1 cellular context compared by ENCODE assay signal in the genomic region with DNA sequence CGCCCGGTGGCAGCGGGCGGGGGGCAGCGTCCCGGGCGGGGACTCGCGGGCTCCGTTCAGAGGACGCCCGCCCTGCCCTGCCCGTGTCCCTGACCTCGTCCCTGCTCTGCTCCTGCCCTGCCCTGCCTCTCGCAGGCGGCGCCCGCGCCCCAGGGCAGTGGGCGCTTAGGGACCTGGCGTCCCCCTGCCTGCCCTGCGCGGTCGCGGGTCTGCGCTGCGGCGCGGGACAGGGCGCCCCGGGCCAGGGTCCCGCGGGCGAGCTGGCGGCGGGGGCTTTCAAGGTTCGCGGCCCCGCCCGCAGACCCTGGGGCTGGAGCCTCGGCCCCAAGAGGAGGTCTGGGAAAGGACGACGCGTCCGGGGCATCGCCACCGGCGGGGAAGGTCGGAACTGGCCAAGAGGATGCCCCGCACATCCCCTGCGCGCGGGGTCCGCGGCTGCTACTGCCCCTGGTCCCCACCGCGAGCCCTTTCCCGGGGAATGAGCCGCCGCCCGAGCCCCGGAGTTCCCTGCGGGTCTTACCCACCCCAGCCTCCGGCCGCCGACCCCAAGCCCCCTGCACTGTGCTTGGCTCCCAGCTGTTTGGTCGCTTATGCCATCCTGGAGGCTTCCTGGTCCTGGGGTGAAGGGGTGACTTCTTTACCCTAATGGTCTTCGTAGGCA.
A peak's percentile ranks its signal among the peaks of the same experiment; 100 is the strongest.
TF ChIP-seq lines count a peak whose summit lies in the region.

No MANE protein-coding gene starts in this region.

TF ChIP-seq in HepG2, 621 proteins besides CTCF, POLR2A, EP300 and RAD21 (continues in another document):
- TF ChIP-seq, protein P1, sequence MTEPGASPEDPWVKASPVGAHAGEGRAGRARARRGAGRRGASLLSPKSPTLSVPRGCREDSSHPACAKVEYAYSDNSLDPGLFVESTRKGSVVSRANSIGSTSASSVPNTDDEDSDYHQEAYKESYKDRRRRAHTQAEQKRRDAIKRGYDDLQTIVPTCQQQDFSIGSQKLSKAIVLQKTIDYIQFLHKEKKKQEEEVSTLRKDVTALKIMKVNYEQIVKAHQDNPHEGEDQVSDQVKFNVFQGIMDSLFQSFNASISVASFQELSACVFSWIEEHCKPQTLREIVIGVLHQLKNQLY (CRISPR knock-in tag; IDR thresholded peaks at IDR 0.05), result no peak
- TF ChIP-seq, protein P2, sequence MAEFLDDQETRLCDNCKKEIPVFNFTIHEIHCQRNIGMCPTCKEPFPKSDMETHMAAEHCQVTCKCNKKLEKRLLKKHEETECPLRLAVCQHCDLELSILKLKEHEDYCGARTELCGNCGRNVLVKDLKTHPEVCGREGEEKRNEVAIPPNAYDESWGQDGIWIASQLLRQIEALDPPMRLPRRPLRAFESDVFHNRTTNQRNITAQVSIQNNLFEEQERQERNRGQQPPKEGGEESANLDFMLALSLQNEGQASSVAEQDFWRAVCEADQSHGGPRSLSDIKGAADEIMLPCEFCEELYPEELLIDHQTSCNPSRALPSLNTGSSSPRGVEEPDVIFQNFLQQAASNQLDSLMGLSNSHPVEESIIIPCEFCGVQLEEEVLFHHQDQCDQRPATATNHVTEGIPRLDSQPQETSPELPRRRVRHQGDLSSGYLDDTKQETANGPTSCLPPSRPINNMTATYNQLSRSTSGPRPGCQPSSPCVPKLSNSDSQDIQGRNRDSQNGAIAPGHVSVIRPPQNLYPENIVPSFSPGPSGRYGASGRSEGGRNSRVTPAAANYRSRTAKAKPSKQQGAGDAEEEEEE (CRISPR knock-in tag; IDR thresholded peaks at IDR 0.05; ENCODE audit: borderline replicate concordance), result no peak
- TF ChIP-seq RAD51 (IDR thresholded peaks at IDR 0.05; ENCODE audit: borderline replicate concordance) (no peak), SMAD9 (CRISPR knock-in tag; IDR thresholded peaks at IDR 0.05) (no peak), ATF7-NPFF (CRISPR knock-in tag; IDR thresholded peaks at IDR 0.05; ENCODE audit: low read depth) (peak; percentile 62; the same call in 1 of the 2 replicates), ZSCAN21 (CRISPR knock-in tag; IDR thresholded peaks at IDR 0.05; ENCODE audit: borderline replicate concordance) (0 out of 2 replicates have a peak, but pooled peaks have one; percentile 63), ZFYVE20 (CRISPR knock-in tag; IDR thresholded peaks at IDR 0.05; ENCODE audit: borderline replicate concordance, low read depth) (no peak; the same call in 1 of the 2 replicates), ZNF781 (CRISPR knock-in tag; IDR thresholded peaks at IDR 0.05; ENCODE audit: borderline replicate concordance, not compliant biosample characterization) (no peak), CCAR2 (optimal IDR thresholded peaks at IDR 0.05; ENCODE audit: low read depth, low read length) (no peak), CBFB (CRISPR knock-in tag; IDR thresholded peaks at IDR 0.05) (no peak), ZNF619 (CRISPR knock-in tag; IDR thresholded peaks at IDR 0.05) (no peak), ZMYM3 (CRISPR knock-in tag; IDR thresholded peaks at IDR 0.05) (no peak), JUN (CRISPR knock-in tag; IDR thresholded peaks at IDR 0.05) (no peak), SUZ12 (IDR thresholded peaks at IDR 0.05; ENCODE audit: low read depth, low read length) (no peak), MTF2 (CRISPR knock-in tag; IDR thresholded peaks at IDR 0.05; ENCODE audit: borderline replicate concordance) (no peak), ZC3H13 (CRISPR knock-in tag; IDR thresholded peaks at IDR 0.05) (no peak), ZNF589 (CRISPR knock-in tag; conservative IDR thresholded peaks at IDR 0.05) (no peak), PHF8 (CRISPR knock-in tag; IDR thresholded peaks at IDR 0.05) (peak; percentile 5; the same call in 1 of the 2 replicates), ZNF430 (CRISPR knock-in tag; IDR thresholded peaks at IDR 0.05) (no peak), RBFOX2 (IDR thresholded peaks at IDR 0.05; ENCODE audit: low read depth, low read length) (peak; percentile 67), ZNF883 (CRISPR knock-in tag; IDR thresholded peaks at IDR 0.05; ENCODE audit: not compliant biosample characterization) (no peak), NFRKB (IDR thresholded peaks at IDR 0.05) (no peak), PRPF4 (IDR thresholded peaks at IDR 0.05; ENCODE audit: low read depth, low read length, poor library complexity, severe bottlenecking) (no peak), ZNF75D (CRISPR knock-in tag; IDR thresholded peaks at IDR 0.05; ENCODE audit: borderline replicate concordance) (no peak), ZNF543 (CRISPR knock-in tag; IDR thresholded peaks at IDR 0.05) (no peak), ZNF782 (CRISPR knock-in tag; IDR thresholded peaks at IDR 0.05; ENCODE audit: borderline replicate concordance) (no peak)
- TF ChIP-seq, protein P3, sequence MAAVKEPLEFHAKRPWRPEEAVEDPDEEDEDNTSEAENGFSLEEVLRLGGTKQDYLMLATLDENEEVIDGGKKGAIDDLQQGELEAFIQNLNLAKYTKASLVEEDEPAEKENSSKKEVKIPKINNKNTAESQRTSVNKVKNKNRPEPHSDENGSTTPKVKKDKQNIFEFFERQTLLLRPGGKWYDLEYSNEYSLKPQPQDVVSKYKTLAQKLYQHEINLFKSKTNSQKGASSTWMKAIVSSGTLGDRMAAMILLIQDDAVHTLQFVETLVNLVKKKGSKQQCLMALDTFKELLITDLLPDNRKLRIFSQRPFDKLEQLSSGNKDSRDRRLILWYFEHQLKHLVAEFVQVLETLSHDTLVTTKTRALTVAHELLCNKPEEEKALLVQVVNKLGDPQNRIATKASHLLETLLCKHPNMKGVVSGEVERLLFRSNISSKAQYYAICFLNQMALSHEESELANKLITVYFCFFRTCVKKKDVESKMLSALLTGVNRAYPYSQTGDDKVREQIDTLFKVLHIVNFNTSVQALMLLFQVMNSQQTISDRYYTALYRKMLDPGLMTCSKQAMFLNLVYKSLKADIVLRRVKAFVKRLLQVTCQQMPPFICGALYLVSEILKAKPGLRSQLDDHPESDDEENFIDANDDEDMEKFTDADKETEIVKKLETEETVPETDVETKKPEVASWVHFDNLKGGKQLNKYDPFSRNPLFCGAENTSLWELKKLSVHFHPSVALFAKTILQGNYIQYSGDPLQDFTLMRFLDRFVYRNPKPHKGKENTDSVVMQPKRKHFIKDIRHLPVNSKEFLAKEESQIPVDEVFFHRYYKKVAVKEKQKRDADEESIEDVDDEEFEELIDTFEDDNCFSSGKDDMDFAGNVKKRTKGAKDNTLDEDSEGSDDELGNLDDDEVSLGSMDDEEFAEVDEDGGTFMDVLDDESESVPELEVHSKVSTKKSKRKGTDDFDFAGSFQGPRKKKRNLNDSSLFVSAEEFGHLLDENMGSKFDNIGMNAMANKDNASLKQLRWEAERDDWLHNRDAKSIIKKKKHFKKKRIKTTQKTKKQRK (IDR thresholded peaks at IDR 0.05; ENCODE audit: low read length), result no peak
- TF ChIP-seq, protein P4, sequence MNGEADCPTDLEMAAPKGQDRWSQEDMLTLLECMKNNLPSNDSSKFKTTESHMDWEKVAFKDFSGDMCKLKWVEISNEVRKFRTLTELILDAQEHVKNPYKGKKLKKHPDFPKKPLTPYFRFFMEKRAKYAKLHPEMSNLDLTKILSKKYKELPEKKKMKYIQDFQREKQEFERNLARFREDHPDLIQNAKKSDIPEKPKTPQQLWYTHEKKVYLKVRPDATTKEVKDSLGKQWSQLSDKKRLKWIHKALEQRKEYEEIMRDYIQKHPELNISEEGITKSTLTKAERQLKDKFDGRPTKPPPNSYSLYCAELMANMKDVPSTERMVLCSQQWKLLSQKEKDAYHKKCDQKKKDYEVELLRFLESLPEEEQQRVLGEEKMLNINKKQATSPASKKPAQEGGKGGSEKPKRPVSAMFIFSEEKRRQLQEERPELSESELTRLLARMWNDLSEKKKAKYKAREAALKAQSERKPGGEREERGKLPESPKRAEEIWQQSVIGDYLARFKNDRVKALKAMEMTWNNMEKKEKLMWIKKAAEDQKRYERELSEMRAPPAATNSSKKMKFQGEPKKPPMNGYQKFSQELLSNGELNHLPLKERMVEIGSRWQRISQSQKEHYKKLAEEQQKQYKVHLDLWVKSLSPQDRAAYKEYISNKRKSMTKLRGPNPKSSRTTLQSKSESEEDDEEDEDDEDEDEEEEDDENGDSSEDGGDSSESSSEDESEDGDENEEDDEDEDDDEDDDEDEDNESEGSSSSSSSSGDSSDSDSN (CRISPR knock-in tag; IDR thresholded peaks at IDR 0.05), result peak; percentile 56; the same call in 1 of the 2 replicates
- TF ChIP-seq, protein P5, sequence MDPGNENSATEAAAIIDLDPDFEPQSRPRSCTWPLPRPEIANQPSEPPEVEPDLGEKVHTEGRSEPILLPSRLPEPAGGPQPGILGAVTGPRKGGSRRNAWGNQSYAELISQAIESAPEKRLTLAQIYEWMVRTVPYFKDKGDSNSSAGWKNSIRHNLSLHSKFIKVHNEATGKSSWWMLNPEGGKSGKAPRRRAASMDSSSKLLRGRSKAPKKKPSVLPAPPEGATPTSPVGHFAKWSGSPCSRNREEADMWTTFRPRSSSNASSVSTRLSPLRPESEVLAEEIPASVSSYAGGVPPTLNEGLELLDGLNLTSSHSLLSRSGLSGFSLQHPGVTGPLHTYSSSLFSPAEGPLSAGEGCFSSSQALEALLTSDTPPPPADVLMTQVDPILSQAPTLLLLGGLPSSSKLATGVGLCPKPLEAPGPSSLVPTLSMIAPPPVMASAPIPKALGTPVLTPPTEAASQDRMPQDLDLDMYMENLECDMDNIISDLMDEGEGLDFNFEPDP (CRISPR knock-in tag; conservative IDR thresholded peaks at IDR 0.05), result no peak
- TF ChIP-seq, protein P6, sequence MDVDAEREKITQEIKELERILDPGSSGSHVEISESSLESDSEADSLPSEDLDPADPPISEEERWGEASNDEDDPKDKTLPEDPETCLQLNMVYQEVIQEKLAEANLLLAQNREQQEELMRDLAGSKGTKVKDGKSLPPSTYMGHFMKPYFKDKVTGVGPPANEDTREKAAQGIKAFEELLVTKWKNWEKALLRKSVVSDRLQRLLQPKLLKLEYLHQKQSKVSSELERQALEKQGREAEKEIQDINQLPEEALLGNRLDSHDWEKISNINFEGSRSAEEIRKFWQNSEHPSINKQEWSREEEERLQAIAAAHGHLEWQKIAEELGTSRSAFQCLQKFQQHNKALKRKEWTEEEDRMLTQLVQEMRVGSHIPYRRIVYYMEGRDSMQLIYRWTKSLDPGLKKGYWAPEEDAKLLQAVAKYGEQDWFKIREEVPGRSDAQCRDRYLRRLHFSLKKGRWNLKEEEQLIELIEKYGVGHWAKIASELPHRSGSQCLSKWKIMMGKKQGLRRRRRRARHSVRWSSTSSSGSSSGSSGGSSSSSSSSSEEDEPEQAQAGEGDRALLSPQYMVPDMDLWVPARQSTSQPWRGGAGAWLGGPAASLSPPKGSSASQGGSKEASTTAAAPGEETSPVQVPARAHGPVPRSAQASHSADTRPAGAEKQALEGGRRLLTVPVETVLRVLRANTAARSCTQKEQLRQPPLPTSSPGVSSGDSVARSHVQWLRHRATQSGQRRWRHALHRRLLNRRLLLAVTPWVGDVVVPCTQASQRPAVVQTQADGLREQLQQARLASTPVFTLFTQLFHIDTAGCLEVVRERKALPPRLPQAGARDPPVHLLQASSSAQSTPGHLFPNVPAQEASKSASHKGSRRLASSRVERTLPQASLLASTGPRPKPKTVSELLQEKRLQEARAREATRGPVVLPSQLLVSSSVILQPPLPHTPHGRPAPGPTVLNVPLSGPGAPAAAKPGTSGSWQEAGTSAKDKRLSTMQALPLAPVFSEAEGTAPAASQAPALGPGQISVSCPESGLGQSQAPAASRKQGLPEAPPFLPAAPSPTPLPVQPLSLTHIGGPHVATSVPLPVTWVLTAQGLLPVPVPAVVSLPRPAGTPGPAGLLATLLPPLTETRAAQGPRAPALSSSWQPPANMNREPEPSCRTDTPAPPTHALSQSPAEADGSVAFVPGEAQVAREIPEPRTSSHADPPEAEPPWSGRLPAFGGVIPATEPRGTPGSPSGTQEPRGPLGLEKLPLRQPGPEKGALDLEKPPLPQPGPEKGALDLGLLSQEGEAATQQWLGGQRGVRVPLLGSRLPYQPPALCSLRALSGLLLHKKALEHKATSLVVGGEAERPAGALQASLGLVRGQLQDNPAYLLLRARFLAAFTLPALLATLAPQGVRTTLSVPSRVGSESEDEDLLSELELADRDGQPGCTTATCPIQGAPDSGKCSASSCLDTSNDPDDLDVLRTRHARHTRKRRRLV (CRISPR knock-in tag; IDR thresholded peaks at IDR 0.05), result no peak
- TF ChIP-seq, protein P7, sequence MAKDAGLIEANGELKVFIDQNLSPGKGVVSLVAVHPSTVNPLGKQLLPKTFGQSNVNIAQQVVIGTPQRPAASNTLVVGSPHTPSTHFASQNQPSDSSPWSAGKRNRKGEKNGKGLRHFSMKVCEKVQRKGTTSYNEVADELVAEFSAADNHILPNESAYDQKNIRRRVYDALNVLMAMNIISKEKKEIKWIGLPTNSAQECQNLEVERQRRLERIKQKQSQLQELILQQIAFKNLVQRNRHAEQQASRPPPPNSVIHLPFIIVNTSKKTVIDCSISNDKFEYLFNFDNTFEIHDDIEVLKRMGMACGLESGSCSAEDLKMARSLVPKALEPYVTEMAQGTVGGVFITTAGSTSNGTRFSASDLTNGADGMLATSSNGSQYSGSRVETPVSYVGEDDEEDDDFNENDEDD (CRISPR knock-in tag; IDR thresholded peaks at IDR 0.05; ENCODE audit: borderline replicate concordance), result peak; percentile 27; the same call in 1 of the 2 replicates
- TF ChIP-seq, protein P8, sequence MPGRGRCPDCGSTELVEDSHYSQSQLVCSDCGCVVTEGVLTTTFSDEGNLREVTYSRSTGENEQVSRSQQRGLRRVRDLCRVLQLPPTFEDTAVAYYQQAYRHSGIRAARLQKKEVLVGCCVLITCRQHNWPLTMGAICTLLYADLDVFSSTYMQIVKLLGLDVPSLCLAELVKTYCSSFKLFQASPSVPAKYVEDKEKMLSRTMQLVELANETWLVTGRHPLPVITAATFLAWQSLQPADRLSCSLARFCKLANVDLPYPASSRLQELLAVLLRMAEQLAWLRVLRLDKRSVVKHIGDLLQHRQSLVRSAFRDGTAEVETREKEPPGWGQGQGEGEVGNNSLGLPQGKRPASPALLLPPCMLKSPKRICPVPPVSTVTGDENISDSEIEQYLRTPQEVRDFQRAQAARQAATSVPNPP (CRISPR knock-in tag; IDR thresholded peaks at IDR 0.05), result 0 out of 2 replicates have a peak, but pooled peaks have one; percentile 7
